18 cellular contexts compared by ENCODE assay signal in the genomic region with DNA sequence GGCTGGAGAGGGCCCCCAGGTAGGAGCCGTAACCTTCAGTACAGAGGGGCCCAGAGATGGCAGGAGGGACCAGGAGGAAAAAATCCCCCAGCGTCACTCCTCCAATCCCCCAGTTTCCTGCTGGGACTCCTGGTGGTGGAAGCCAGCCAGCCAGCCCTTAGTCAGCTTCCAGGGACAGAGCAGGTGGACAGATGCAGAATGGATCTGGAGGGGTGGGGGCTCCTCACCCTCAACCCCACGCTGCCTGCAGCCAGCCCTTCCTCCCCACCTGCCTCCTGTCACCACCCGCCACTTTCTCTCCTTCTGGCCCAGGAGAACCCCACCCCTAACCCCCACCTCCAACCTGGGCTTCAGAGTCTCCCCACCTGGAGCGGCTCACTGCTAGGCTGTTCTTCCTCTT. TPM values are rescaled to one million over a fixed set of nuclear protein-coding genes. Genes with fewer than 3 reads are reported as not detected.
DNase-seq lines count a peak whose midpoint lies in the region; ATAC-seq and TF ChIP-seq lines count a peak whose summit lies in the region.
"Had no signal": no experiment of that assay in that cellular context is flagged by ENCODE, and none has a peak within 500 bp of the region (broad histone marks: within the 10 kb centered on the region; RNA-seq: fewer than 3 reads in every experiment).

No MANE protein-coding gene starts in this region.

- TF ChIP-seq CTCF in right atrium auricular region (IDR thresholded peaks at IDR 0.05) (no peak), endodermal cell (conservative IDR thresholded peaks at IDR 0.05) (peak; percentile 24)

- H3K27me3 Mint-ChIP-seq in endodermal cell (ENCODE audit: insufficient read depth): peaks cover 33% of the 10 kb centered on the region

- H3K4me1 ChIP-seq in right atrium auricular region (no peaks in the 10 kb centered on the region), endodermal cell (ENCODE audit: control insufficient read depth, insufficient read depth, low read length) (no peaks in the 10 kb centered on the region)

- DNase-seq in NCI-H1694 treated with DMSO at 0.1 percent for 48 hours (lab: John Stamatoyannopoulos, UW): peak; percentile 15
- DNase-seq in NCI-H1694 (lab: John Stamatoyannopoulos, UW): no peak
- peak; percentile 15 for DNase-seq in Right ventricle myocardium inferior (ENCODE audit: missing footprints)
- DNase-seq in right atrium auricular region (ENCODE audit: low spot score): no peak
- DNase-seq in endodermal cell: no peak
- no peak for DNase-seq in cerebellar cortex (ENCODE audit: low spot score)
- DNase-seq: 8988T; AML-193; C1 segment of cervical spinal cord; Calu3; CD4-positive, alpha-beta T cell; DMS153; DMS79 treated with DMSO at 0.1 percent for 48 hours; EL; GM23248; IMR-90 had no signal

- no peaks in the 10 kb centered on the region for H3K36me3 Mint-ChIP-seq in endodermal cell (ENCODE audit: low read depth)

- H3K36me3 ChIP-seq in right atrium auricular region (no peaks in the 10 kb centered on the region), endodermal cell (ENCODE audit: control insufficient read depth, insufficient read depth, low read length) (no peaks in the 10 kb centered on the region)

- intact Hi-C loops in Right ventricle myocardium inferior (cut with DNase I): no loop called here

- H3K9me3 Mint-ChIP-seq in endodermal cell: no peaks in the 10 kb centered on the region
- H3K9me3 Mint-ChIP-seq: CD4-positive, alpha-beta T cell had no signal

- H3K27me3 ChIP-seq in right atrium auricular region (no peaks in the 10 kb centered on the region), endodermal cell (ENCODE audit: control insufficient read depth, insufficient read depth, low read length, poor library complexity, severe bottlenecking) (peaks cover 6% of the 10 kb centered on the region)

- H3K27ac ChIP-seq in right atrium auricular region (no peak overlapping the region), endodermal cell (ENCODE audit: low read depth, low read length) (no peak overlapping the region)
- H3K27ac ChIP-seq: GM23248 had no signal

- no peak overlapping the region for H3K27ac Mint-ChIP-seq in endodermal cell
- H3K27ac Mint-ChIP-seq: CD4-positive, alpha-beta T cell had no signal

- 92 to 100% methylated on average over 2 to 5 of the region's 5 CpGs for WGBS in endodermal cell (ENCODE audit: insufficient coverage in 1 of 2, insufficient read length in 1 of 2), 2 experiments

- no peak overlapping the region for H3K9ac ChIP-seq in endodermal cell (ENCODE audit: extremely low read depth, low read length, poor library complexity, severe bottlenecking)
- H3K9ac ChIP-seq: GM23248 had no signal

- H3K4me1 Mint-ChIP-seq in endodermal cell: peaks cover 10% of the 10 kb centered on the region

- ATAC-seq in Right ventricle myocardium inferior: no peak
- ATAC-seq in HG02642 (IDR thresholded peaks at IDR 0.05; ENCODE audit: poor library complexity, unreplicated experiment): no peak
- ATAC-seq: HCT116 had no signal

- no peak overlapping the region for H3K4me3 Mint-ChIP-seq in endodermal cell
- H3K4me3 Mint-ChIP-seq: CD4-positive, alpha-beta T cell had no signal

- H3K9me3 ChIP-seq in right atrium auricular region (no peaks in the 10 kb centered on the region), endodermal cell (ENCODE audit: control insufficient read depth, low read length) (no peaks in the 10 kb centered on the region)

- no peak overlapping the region for H3K4me3 ChIP-seq in right atrium auricular region
- H3K4me3 ChIP-seq in endodermal cell (ENCODE audit: low read length): no peak overlapping the region
- H3K4me3 ChIP-seq: GM23248 had no signal

RNA-seq across cellular contexts. Expression of a gene that starts 21.1 kb away (rescaled TPM):
- total RNA-seq in Right ventricle myocardium inferior: not detected
- total RNA-seq in right atrium auricular region: under 1 TPM in 1 of 2 donors, not detected in 1; 0.31 TPM
- total RNA-seq in endodermal cell: 1 to 10 TPM in 1 of 2 donors, under 1 TPM in 1; 0.35 to 1.1 TPM
- polyA plus RNA-seq in endodermal cell (2013, experiment 1 of 2): 0.25 TPM
- 0.17 TPM for polyA plus RNA-seq in endodermal cell (2013, experiment 2 of 2)
- total RNA-seq: Calu3; CD4-positive, alpha-beta T cell; GM23248; IMR-90 had no signal
- polyA plus RNA-seq: GM23248, IMR-90 had no signal

RNA-seq across cellular contexts. Expression of a gene that starts 51.2 kb away (rescaled TPM):
- total RNA-seq in Right ventricle myocardium inferior: 52.4 TPM
- total RNA-seq in right atrium auricular region: 10 to 100 TPM; 34.5 to 47.8 TPM
- 10 to 100 TPM; 13.7 to 15.2 TPM for total RNA-seq in endodermal cell
- 2.5 TPM for polyA plus RNA-seq in endodermal cell (2013, experiment 1 of 2)
- 1.7 TPM for polyA plus RNA-seq in endodermal cell (2013, experiment 2 of 2)
- total RNA-seq: CD4-positive, alpha-beta T cell had no signal

Comparison
In these comparisons a context has a peak if more than half of its experiments do, and no peak if none do; other contexts are left out.
1. DNase-seq: peak in NCI-H1694 treated with DMSO at 0.1 percent for 48 hours (single experiment) and Right ventricle myocardium inferior (single experiment); none in NCI-H1694 (single experiment), right atrium auricular region (single experiment), endodermal cell (single experiment) and cerebellar cortex (single experiment).